ENCODE assay signal across 1 cellular context in genomic region chr6:158999669-159000403, GRCh38.
TF ChIP-seq lines count a peak whose summit lies in the region.

Gene RSPH3 (minus strand): TSS chr6:159000202. CDS start chr6:158999550, 652 bp downstream.

TF ChIP-seq in K562, 482 proteins besides CTCF, POLR2A, EP300 and RAD21 (continued from another document and continues in another):
- TF ChIP-seq TFE3 (CRISPR knock-in tag; IDR thresholded peaks at IDR 0.05) (0 out of 2 replicates have a peak, but pooled peaks have one; percentile 6), HNRNPUL1 (IDR thresholded peaks at IDR 0.05; ENCODE audit: low read length) (no peak), EP400 (IDR thresholded peaks at IDR 0.05) (peak; percentile 99), PCBP2 (IDR thresholded peaks at IDR 0.05; ENCODE audit: low read depth, low read length, poor library complexity, severe bottlenecking) (no peak), DEAF1 (CRISPR knock-in tag; IDR thresholded peaks at IDR 0.05) (peak; percentile 40; the same call in 1 of the 2 replicates), ETV1 (tag; conservative IDR thresholded peaks at IDR 0.05; ENCODE audit: low read depth) (0 out of 2 replicates have a peak, but pooled peaks have one; percentile 53), TRIM24 (IDR thresholded peaks at IDR 0.05) (peak in 1 of 2 experiments; percentile 96; a peak in 3 of 4 replicates), E2F1 (CRISPR knock-in tag; IDR thresholded peaks at IDR 0.05) (peak; percentile 87), KLF1 (tag; IDR thresholded peaks at IDR 0.05) (peak; percentile 70; the same call in 1 of the 2 replicates), ZNF165 (CRISPR knock-in tag; IDR thresholded peaks at IDR 0.05; ENCODE audit: borderline replicate concordance) (0 out of 2 replicates have a peak, but pooled peaks have one; percentile 69), ZNF12 (CRISPR knock-in tag; IDR thresholded peaks at IDR 0.05) (peak; percentile 40; the same call in 1 of the 2 replicates), RREB1 (CRISPR knock-in tag; IDR thresholded peaks at IDR 0.05) (peak; percentile 91), MGA (IDR thresholded peaks at IDR 0.05) (peak; percentile 98)
